29 cellular contexts compared by ENCODE assay signal in the genomic region with DNA sequence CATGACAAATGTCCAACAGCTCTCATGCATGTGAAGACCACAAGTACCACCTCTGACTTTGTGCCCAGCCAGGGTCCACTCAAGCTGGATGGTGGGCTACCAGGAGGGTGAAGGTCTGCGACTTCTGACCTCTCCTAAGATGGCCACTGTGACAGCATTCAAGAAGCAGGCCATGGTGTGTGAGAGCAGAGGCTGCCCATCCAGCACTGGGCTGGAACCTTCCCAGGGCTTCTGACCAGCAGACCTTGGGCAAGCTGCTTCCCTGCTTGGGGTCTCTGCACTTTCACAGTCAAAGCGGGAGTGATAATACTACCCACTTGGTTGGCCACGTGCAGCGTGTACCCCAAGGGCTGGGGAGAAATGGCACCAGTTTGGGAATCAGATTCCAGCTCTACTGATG.
"Had no signal": no experiment of that assay in that cellular context is flagged by ENCODE, and none has a peak within 500 bp of the region (broad histone marks: within the 10 kb centered on the region; RNA-seq: fewer than 3 reads in every experiment).

No MANE protein-coding gene starts in this region.

- H3K4me3 ChIP-seq: adrenal gland, body of pancreas, esophagus squamous epithelium, gastroesophageal sphincter had no signal

- FAIRE-seq: colon, endometrium, endothelial cell of umbilical vein had no signal

- ATAC-seq: activated CD4-positive, alpha-beta T cell treated with anti-CD3 and anti-CD28 coated beads for 36 hours; activated CD8-positive, alpha-beta memory T cell treated with anti-CD3 and anti-CD28 coated beads, Interleukin-2, amount 10 ng/mL, durations not matched to agents 7 days and 5 days; activated CD8-positive, alpha-beta T cell treated with anti-CD3 and anti-CD28 coated beads, Interleukin-2, amount 10 ng/mL, durations not matched to agents 7 days and 5 days; activated naive CD8-positive, alpha-beta T cell treated with anti-CD3 and anti-CD28 coated beads, Interleukin-2, amount 50 U/mL, for 24 hours; gastroesophageal sphincter had no signal

- DNase-seq: activated CD4-positive, alpha-beta memory T cell treated with anti-CD3 and anti-CD28 coated beads for 36 hours; activated CD4-positive, alpha-beta T cell treated with anti-CD3 and anti-CD28 coated beads for 36 hours; activated CD4-positive, alpha-beta T cell treated with anti-CD3 and anti-CD28 coated beads, Interleukin-2, amount 10 ng/mL, durations not matched to agents 24 days and 14 days; activated CD4-positive, CD25-positive, alpha-beta regulatory T cell; activated CD4-positive, CD25-positive, alpha-beta regulatory T cell treated with anti-CD3 and anti-CD28 coated beads, Interleukin-2, amount 50 U/mL, for 72 hours; activated CD8-positive, alpha-beta memory T cell treated with anti-CD3 and anti-CD28 coated beads, Interleukin-2, amount 10 ng/mL, durations not matched to agents 7 days and 5 days; activated CD8-positive, alpha-beta memory T cell treated with anti-CD3 and anti-CD28 coated beads, Interleukin-2, amount 50 U/mL, for 4 hours; activated CD8-positive, alpha-beta T cell treated with anti-CD3 and anti-CD28 coated beads, Interleukin-2, amount 10 ng/mL, durations not matched to agents 7 days and 5 days; activated effector memory CD4-positive, alpha-beta T cell treated with anti-CD3 and anti-CD28 coated beads, Interleukin-2, amount 50 U/mL, for 16 hours; activated naive CD4-positive, alpha-beta T cell treated with anti-CD3 and anti-CD28 coated beads for 36 hours; activated naive CD8-positive, alpha-beta T cell treated with anti-CD3 and anti-CD28 coated beads for 36 hours; activated naive CD8-positive, alpha-beta T cell treated with anti-CD3 and anti-CD28 coated beads, Interleukin-2, amount 50 U/mL, for 24 hours; activated T-cell treated with anti-CD3 and anti-CD28 coated beads, Interleukin-2, amount 50 U/mL, for 1 hour; activated T-cell treated with anti-CD3 and anti-CD28 coated beads, Interleukin-2, amount 50 U/mL, for 48 hours; adrenal gland; amygdala; body of pancreas; caudate nucleus; cortex of kidney; dermis blood vessel endothelial cell; effector CD8-positive, alpha-beta T cell; esophagus squamous epithelium; foreskin melanocyte; T-helper 2 cell had no signal

- H3K9me3 ChIP-seq: adrenal gland, body of pancreas, esophagus squamous epithelium, gastroesophageal sphincter had no signal

- H3K4me1 ChIP-seq: body of pancreas, gastroesophageal sphincter had no signal

- H3K27me3 ChIP-seq: adrenal gland, body of pancreas, esophagus squamous epithelium, gastroesophageal sphincter had no signal

- H3K27ac ChIP-seq: body of pancreas, epithelial cell of prostate, esophagus squamous epithelium, gastroesophageal sphincter had no signal
